19 cellular contexts compared by ENCODE assay signal in the genomic region with DNA sequence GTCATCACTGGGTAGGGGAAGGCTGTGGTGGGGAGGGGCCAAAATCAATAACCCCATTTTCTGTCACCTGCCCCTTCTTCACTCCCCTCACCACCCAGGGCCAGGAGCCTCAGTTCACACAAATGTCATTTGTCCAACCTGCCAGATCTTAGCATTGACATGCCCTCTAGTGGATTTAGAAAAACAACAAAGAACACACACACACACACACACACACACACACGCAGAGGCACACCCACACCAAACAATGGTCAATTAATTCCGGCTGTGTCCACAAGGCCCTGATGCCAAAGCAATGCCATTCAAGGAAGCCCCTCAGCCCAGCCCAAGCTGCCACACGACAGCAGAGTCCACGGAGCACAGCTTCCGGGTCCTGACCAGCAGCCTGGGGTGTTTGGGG.
DNase-seq lines count a peak whose midpoint lies in the region; TF ChIP-seq lines count a peak whose summit lies in the region.
"Had no signal": no experiment of that assay in that cellular context is flagged by ENCODE, and none has a peak within 500 bp of the region (broad histone marks: within the 10 kb centered on the region; RNA-seq: fewer than 3 reads in every experiment).

No MANE protein-coding gene starts in this region.

- H3K9me2 ChIP-seq in DOHH2 (replicated peaks; ENCODE audit: control insufficient read depth, low read length) (no peaks in the 10 kb centered on the region), Karpas-422 (replicated peaks; ENCODE audit: insufficient read depth, low read length) (no peaks in the 10 kb centered on the region)

- H2AFZ ChIP-seq in Karpas-422 (ENCODE audit: low read length): no peak overlapping the region

- no peaks in the 10 kb centered on the region for H3F3A ChIP-seq in DOHH2 (ENCODE audit: control insufficient read depth, insufficient read depth)

- no peak for TF ChIP-seq POLR2A in thyroid gland (IDR thresholded peaks at IDR 0.05)

- H3K9me3 ChIP-seq in DOHH2 (ENCODE audit: control insufficient read depth, insufficient read depth, low read length) (no peaks in the 10 kb centered on the region), Karpas-422 (ENCODE audit: low read length) (no peaks in the 10 kb centered on the region), thyroid gland (no peaks in the 10 kb centered on the region)
- H3K9me3 ChIP-seq: SJCRH30 had no signal

- no peaks in the 10 kb centered on the region for H4K20me1 ChIP-seq in DOHH2 (ENCODE audit: control insufficient read depth, insufficient read depth, low read depth, low read length)
- no peaks in the 10 kb centered on the region for H4K20me1 ChIP-seq in Karpas-422 (ENCODE audit: insufficient read depth, low read depth, low read length)

- intact Hi-C loops in thyroid gland (cut with DNase I): loop anchor here (5.0 kb wide), 1 partner anchor 65 kb away; no protein-coding TSS in a partner anchor

- H3K36me3 ChIP-seq in DOHH2 (ENCODE audit: control insufficient read depth, low read length) (no peaks in the 10 kb centered on the region), Karpas-422 (ENCODE audit: insufficient read depth, low read length) (no peaks in the 10 kb centered on the region), thyroid gland (no peaks in the 10 kb centered on the region)
- H3K36me3 ChIP-seq: SJCRH30 had no signal

- H3K27me3 ChIP-seq in DOHH2 (ENCODE audit: control insufficient read depth, low read length) (no peaks in the 10 kb centered on the region), Karpas-422 (ENCODE audit: low read length) (no peaks in the 10 kb centered on the region), thyroid gland (no peaks in the 10 kb centered on the region)
- H3K27me3 ChIP-seq: SJCRH30 had no signal

- H3K4me3 ChIP-seq in AG10803 (ENCODE audit: low read length) (no peak overlapping the region), DOHH2 (ENCODE audit: low read length) (no peak overlapping the region), Karpas-422 (ENCODE audit: low read length) (no peak overlapping the region), thyroid gland (replicated peaks in 1 of 3) (no peak overlapping the region)
- H3K4me3 ChIP-seq: SJCRH30 had no signal

- TF ChIP-seq CTCF in AG10803 (conservative IDR thresholded peaks at IDR 0.05; ENCODE audit: low read length): no peak
- peak; percentile 17 for TF ChIP-seq CTCF in DOHH2 (IDR thresholded peaks at IDR 0.05; ENCODE audit: low read depth, low read length, poor library complexity, severe bottlenecking)
- TF ChIP-seq CTCF in thyroid gland (IDR thresholded peaks at IDR 0.05): no peak

- H3K27ac ChIP-seq in DOHH2 (ENCODE audit: low read depth, low read length): no peak overlapping the region
- no peak overlapping the region for H3K27ac ChIP-seq in Karpas-422 (ENCODE audit: low read length)
- no peak overlapping the region for H3K27ac ChIP-seq in thyroid gland
- H3K27ac ChIP-seq: SJCRH30 had no signal

- no peak overlapping the region for H3K9ac ChIP-seq in Karpas-422 (ENCODE audit: low read length)

- no peak overlapping the region for H3K4me2 ChIP-seq in DOHH2 (ENCODE audit: low read length)
- no peak overlapping the region for H3K4me2 ChIP-seq in Karpas-422 (ENCODE audit: low read depth, low read length, poor library complexity, severe bottlenecking)

- DNase-seq in AG10803 (ENCODE audit: low read depth) (peak; percentile 17), Karpas-422 (peak; percentile 50), SK-MEL-5 (ENCODE audit: low read depth, low spot score) (peak; percentile 8), MV-4-11 (lab: John Stamatoyannopoulos, UW) (no peak), thyroid gland (no peak), islet precursor cell (no peak), ecto neural progenitor cell (ENCODE audit: low spot score) (no peak)
- DNase-seq: C1 segment of cervical spinal cord, H7, NCI-H1092 treated with DMSO at 0.1 percent for 48 hours, NCI-H146, NCI-H2081, NCI-H2171 treated with DMSO at 0.1 percent for 48 hours, NCI-H446, NCI-H526 treated with DMSO at 0.1 percent for 48 hours, SJCRH30, SW 1271, T-helper 2 cell had no signal

- H3K4me1 ChIP-seq in DOHH2 (ENCODE audit: control insufficient read depth, low read length) (no peaks in the 10 kb centered on the region), Karpas-422 (ENCODE audit: low read length) (no peaks in the 10 kb centered on the region), thyroid gland (no peaks in the 10 kb centered on the region)

- H3K79me2 ChIP-seq in DOHH2 (ENCODE audit: control insufficient read depth, low read length) (no peaks in the 10 kb centered on the region), Karpas-422 (ENCODE audit: low read length) (no peaks in the 10 kb centered on the region)

- in situ Hi-C loops in SK-MEL-5 (cut with HindIII; ENCODE audit: low pct_unique_long_range_greater_than_20kb, low sequenced_read_pairs): no loop called here

- WGBS in thyroid gland, 2 donors: 64 to 79% methylated on average over 5 of the region's 5 CpGs

Comparison
In these comparisons a context has a peak if more than half of its experiments do, and no peak if none do; other contexts are left out.
1. DNase-seq: peak in AG10803 (single experiment), Karpas-422 (single experiment) and SK-MEL-5 (single experiment); none in MV-4-11 (single experiment), thyroid gland (0 of 2), islet precursor cell (single experiment) and ecto neural progenitor cell (single experiment).